24 cellular contexts compared by ENCODE assay signal in the genomic region with DNA sequence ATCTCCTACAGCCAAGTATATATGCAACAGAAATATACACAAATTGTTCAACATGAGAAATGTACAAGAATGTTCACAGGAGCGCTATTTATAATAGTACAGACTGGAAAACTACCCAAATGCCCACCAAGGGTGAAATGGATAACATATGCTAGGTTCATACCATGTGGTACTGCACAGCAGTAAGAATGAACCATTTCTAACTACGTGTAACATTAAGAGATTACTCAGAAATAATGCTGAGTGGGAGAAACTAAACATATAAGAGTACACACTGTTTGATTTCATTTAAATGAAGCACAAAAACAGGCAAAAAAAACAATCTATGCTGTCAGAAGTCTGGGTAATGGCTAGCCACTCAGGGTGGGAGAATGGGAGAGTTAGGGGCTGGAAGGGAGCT. TPM values are rescaled to one million over a fixed set of nuclear protein-coding genes. Genes with fewer than 3 reads are reported as not detected.
A peak's percentile ranks its signal among the peaks of the same experiment; 100 is the strongest.
DNase-seq lines count a peak whose midpoint lies in the region; ATAC-seq, FAIRE-seq and TF ChIP-seq lines count a peak whose summit lies in the region.
"Had no signal": no experiment of that assay in that cellular context is flagged by ENCODE, and none has a peak within 500 bp of the region (broad histone marks: within the 10 kb centered on the region; RNA-seq: fewer than 3 reads in every experiment).

No MANE protein-coding gene starts in this region.

- H3K9me3 Mint-ChIP-seq in MCF 10A (ENCODE audit: unreplicated experiment) (no peaks in the 10 kb centered on the region), astrocyte (ENCODE audit: unreplicated experiment) (peaks cover 4% of the 10 kb centered on the region), nephron (no peaks in the 10 kb centered on the region)
- H3K9me3 Mint-ChIP-seq: CD4-positive, alpha-beta T cell; H9 had no signal

- dilution Hi-C loops in mammary epithelial cell (cut with HindIII; ENCODE audit: low sequenced_read_pairs), result no loop called here

- H3K4me2 ChIP-seq in mammary epithelial cell (ENCODE audit: insufficient read depth, low read depth, low read length), result no peak overlapping the region
- no peak overlapping the region for H3K4me2 ChIP-seq in astrocyte (ENCODE audit: low read length)

- H3K4me3 ChIP-seq in mammary epithelial cell (replicated peaks in 1 of 3; ENCODE audit: insufficient read depth in 1 of 3, low read depth in 2 of 3, low read length in 3 of 3) (no peak overlapping the region), astrocyte (ENCODE audit: insufficient read depth, low read depth, low read length) (no peak overlapping the region), uterus (no peak overlapping the region)

- 92% methylated on average over 2 of the region's 2 CpGs for WGBS in mammary epithelial cell (ENCODE audit: low coverage, missing lambda C conversion rate)

- H3K36me3 Mint-ChIP-seq in MCF 10A (ENCODE audit: insufficient read depth, unreplicated experiment) (no peaks in the 10 kb centered on the region), astrocyte (ENCODE audit: low read depth, unreplicated experiment) (no peaks in the 10 kb centered on the region), nephron (ENCODE audit: low read depth) (no peaks in the 10 kb centered on the region)

- in situ Hi-C loops in mammary epithelial cell (cut with MboI; ENCODE audit: low sequenced_read_pairs in 2 of 2), result loop anchor here in 1 of 2 donors (25.0 kb wide), 1 partner anchor 125 kb away; no protein-coding TSS in a partner anchor

- POLR2A ChIA-PET in MCF 10A (lab: Yijun Ruan, JAX), result interaction anchor here (0.6 to 1.7 kb wide), 4 partner anchors 14 to 675 kb away, joined by 3 to 5 read pairs (median 4); no protein-coding TSS in a partner anchor

- H3K4me3 Mint-ChIP-seq in MCF 10A (ENCODE audit: unreplicated experiment) (no peak overlapping the region), astrocyte (ENCODE audit: unreplicated experiment) (no peak overlapping the region), nephron (no peak overlapping the region)
- H3K4me3 Mint-ChIP-seq: CD4-positive, alpha-beta T cell; H9 had no signal

- no peak for FAIRE-seq in astrocyte (lab: Jason Lieb, UNC)

- H2AFZ ChIP-seq in mammary epithelial cell (ENCODE audit: low read depth, low read length) (no peak overlapping the region), astrocyte (ENCODE audit: low read depth, low read length) (no peak overlapping the region)

- H3K27ac ChIP-seq in mammary epithelial cell (ENCODE audit: insufficient read depth, low read depth, low read length), result no peak overlapping the region
- no peak overlapping the region for H3K27ac ChIP-seq in astrocyte (ENCODE audit: low read depth, low read length)
- peak overlapping the region; percentile 89 to 90 for H3K27ac ChIP-seq in uterus

- CTCF ChIA-PET in MCF 10A (lab: Yijun Ruan, JAX), result interaction anchor here (0.9 kb wide), 1 partner anchor 37 kb away, joined by 4 read pairs; no protein-coding TSS in a partner anchor
- CTCF ChIA-PET in mammary epithelial cell (lab: Charles Lee; ENCODE audit: low non-redundant PET), result no interaction called here

- H3K9me3 ChIP-seq in mammary epithelial cell (replicated peaks; ENCODE audit: insufficient read depth, low read length) (no peaks in the 10 kb centered on the region), astrocyte (ENCODE audit: insufficient read depth, low read depth, low read length) (no peaks in the 10 kb centered on the region), uterus (no peaks in the 10 kb centered on the region)
- H3K9me3 ChIP-seq: Caco-2 had no signal

- intact Hi-C loops in MCF 10A (cut with micrococcal nuclease), result no loop called here
- intact Hi-C loops in mammary epithelial cell (cut with micrococcal nuclease), result no loop called here
- intact Hi-C loops in uterus (cut with DNase I; ENCODE audit: low total_unique reads), result no loop called here

- no peaks in the 10 kb centered on the region for H4K20me1 ChIP-seq in mammary epithelial cell (ENCODE audit: insufficient read depth, low read length)
- H4K20me1 ChIP-seq in astrocyte (ENCODE audit: insufficient read depth, low read length), result no peaks in the 10 kb centered on the region

- no TSS peak for BruUV-seq in MCF 10A (replicated peaks; lab: Mats Ljungman, UMichigan)
- no TSS peak for BruUV-seq in mammary epithelial cell (replicated peaks; lab: Mats Ljungman, UMichigan)

- H3K27me3 ChIP-seq in mammary epithelial cell (ENCODE audit: insufficient read depth, low read length) (no peaks in the 10 kb centered on the region), astrocyte (ENCODE audit: insufficient read depth, low read length) (no peaks in the 10 kb centered on the region), uterus (no peaks in the 10 kb centered on the region)

- no peak for TF ChIP-seq CTCF in MCF 10A (IDR thresholded peaks at IDR 0.05; ENCODE audit: unreplicated experiment)
- no peak for TF ChIP-seq CTCF in mammary epithelial cell (conservative IDR thresholded peaks at IDR 0.05 in 1 of 2, IDR thresholded peaks at IDR 0.05 in 1 of 2; ENCODE audit: extremely low read depth in 1 of 2, insufficient read depth in 1 of 2, low read depth in 1 of 2, low read length in 2 of 2)
- no peak for TF ChIP-seq CTCF in astrocyte (IDR thresholded peaks at IDR 0.05; ENCODE audit: insufficient read depth, low read depth, low read length)
- TF ChIP-seq CTCF in nephron (IDR thresholded peaks at IDR 0.05; ENCODE audit: unreplicated experiment in 3 of 3), result no peak
- no peak for TF ChIP-seq CTCF in uterus (IDR thresholded peaks at IDR 0.05)

- H3K9ac ChIP-seq in mammary epithelial cell (ENCODE audit: insufficient read depth, low read length), result no peak overlapping the region
- H3K9ac ChIP-seq in astrocyte (ENCODE audit: low read length), result no peak overlapping the region

- peaks cover 30% of the 10 kb centered on the region for H3K4me1 Mint-ChIP-seq in MCF 10A (ENCODE audit: insufficient read depth, unreplicated experiment)
- peaks cover 41% of the 10 kb centered on the region for H3K4me1 Mint-ChIP-seq in astrocyte (ENCODE audit: low read depth, unreplicated experiment)
- peaks cover 34% of the 10 kb centered on the region for H3K4me1 Mint-ChIP-seq in nephron
- H3K4me1 Mint-ChIP-seq: H9 had no signal

- H3K27me3 Mint-ChIP-seq in MCF 10A (ENCODE audit: insufficient read depth, unreplicated experiment) (no peaks in the 10 kb centered on the region), astrocyte (ENCODE audit: low read depth, unreplicated experiment) (no peaks in the 10 kb centered on the region), nephron (ENCODE audit: low read depth) (no peaks in the 10 kb centered on the region)
- H3K27me3 Mint-ChIP-seq: CD4-positive, alpha-beta T cell had no signal

- no peak for DNase-seq in MCF 10A (ENCODE audit: unreplicated experiment)
- no peak for DNase-seq in mammary epithelial cell
- DNase-seq in astrocyte (ENCODE audit: low read depth), result no peak
- DNase-seq in uterus, result no peak
- DNase-seq in activated gamma-delta T cell (lab: John Stamatoyannopoulos, UW), result no peak
- no peak for DNase-seq in NCI-H2171 treated with DMSO at 0.1 percent for 48 hours (lab: John Stamatoyannopoulos, UW)
- DNase-seq: 8988T; Caco-2; CD4-positive, alpha-beta T cell; DMS153; GDM1; H9; NCI-H1092 treated with DMSO at 0.1 percent for 48 hours; NCI-H146; NCI-H2081 treated with DMSO at 0.1 percent for 48 hours; NCI-H510A; NCI-H774; SHP77 had no signal

- TF ChIP-seq POLR2A in uterus (IDR thresholded peaks at IDR 0.05), result no peak

- H3K79me2 ChIP-seq in mammary epithelial cell (ENCODE audit: insufficient read depth, low read length) (no peaks in the 10 kb centered on the region), astrocyte (ENCODE audit: insufficient read depth, low read length) (no peaks in the 10 kb centered on the region)

- H3K27ac Mint-ChIP-seq in MCF 10A (ENCODE audit: low read depth, unreplicated experiment) (peak overlapping the region; percentile 74), astrocyte (ENCODE audit: unreplicated experiment) (peak overlapping the region; percentile 91), nephron (peak overlapping the region; percentile 28 to 72 (median 58))
- H3K27ac Mint-ChIP-seq: CD4-positive, alpha-beta T cell; H9 had no signal

- ATAC-seq in HG02840 (IDR thresholded peaks at IDR 0.05; ENCODE audit: low FRiP score, unreplicated experiment), result no peak

- H3K36me3 ChIP-seq in mammary epithelial cell (ENCODE audit: insufficient read depth, low read length) (no peaks in the 10 kb centered on the region), astrocyte (ENCODE audit: insufficient read depth, low read length) (no peaks in the 10 kb centered on the region), uterus (no peaks in the 10 kb centered on the region)

- H3K4me1 ChIP-seq in mammary epithelial cell (ENCODE audit: insufficient read depth, low read length) (peaks cover 5% of the 10 kb centered on the region), astrocyte (ENCODE audit: insufficient read depth, low read length) (no peaks in the 10 kb centered on the region), uterus (peaks cover 0 to 17% of the 10 kb centered on the region in 2 donors)

RNA-seq across cellular contexts. Expression of a gene that starts 45.8 kb away (rescaled TPM):
- total RNA-seq in MCF 10A (2022) (not detected in 2 replicates), mammary epithelial cell (10 to 100 TPM in 1 of 2 donors, 1 to 10 TPM in 1; 3.3 to 13.0 TPM), astrocyte (6.9 and 9.2 TPM in 2 replicates), uterus (10 to 100 TPM in 3 of 4 donors, 1 to 10 TPM in 1; 8.7 to 19.7 (median 12.9) TPM)
- 6.9 TPM for polyA plus RNA-seq in mammary epithelial cell
- polyA minus RNA-seq in mammary epithelial cell, result not detected

RNA-seq across cellular contexts. Expression of a gene that starts 49.2 kb away (rescaled TPM):
- total RNA-seq in MCF 10A (2022) (not detected in 2 replicates), mammary epithelial cell (under 1 TPM in 1 of 2 donors, not detected in 1; 0.17 TPM), astrocyte (not detected in 2 replicates), uterus (1 to 10 TPM in 1 of 4 donors, under 1 TPM in 2, not detected in 1; 0.48 to 1.2 (median 0.59) TPM)
- polyA plus RNA-seq in mammary epithelial cell, result not detected
- polyA minus RNA-seq in mammary epithelial cell, result not detected
- total RNA-seq: Caco-2; CD4-positive, alpha-beta T cell; Daoy; H9; HT-29; M059J had no signal
- polyA plus RNA-seq: BJ had no signal

Comparison
In these comparisons a context has a peak if more than half of its experiments do, and no peak if none do; other contexts are left out.
1. H3K27ac ChIP-seq: peak in uterus (2 of 2); none in mammary epithelial cell (single experiment) and astrocyte (single experiment).
2. Peak in every context shown above with its lines, with median percentiles within 50 percentile points of each other: H3K27ac Mint-ChIP-seq.